Comparison of ENCODE assay signal across 1 cellular context in the genomic region with DNA sequence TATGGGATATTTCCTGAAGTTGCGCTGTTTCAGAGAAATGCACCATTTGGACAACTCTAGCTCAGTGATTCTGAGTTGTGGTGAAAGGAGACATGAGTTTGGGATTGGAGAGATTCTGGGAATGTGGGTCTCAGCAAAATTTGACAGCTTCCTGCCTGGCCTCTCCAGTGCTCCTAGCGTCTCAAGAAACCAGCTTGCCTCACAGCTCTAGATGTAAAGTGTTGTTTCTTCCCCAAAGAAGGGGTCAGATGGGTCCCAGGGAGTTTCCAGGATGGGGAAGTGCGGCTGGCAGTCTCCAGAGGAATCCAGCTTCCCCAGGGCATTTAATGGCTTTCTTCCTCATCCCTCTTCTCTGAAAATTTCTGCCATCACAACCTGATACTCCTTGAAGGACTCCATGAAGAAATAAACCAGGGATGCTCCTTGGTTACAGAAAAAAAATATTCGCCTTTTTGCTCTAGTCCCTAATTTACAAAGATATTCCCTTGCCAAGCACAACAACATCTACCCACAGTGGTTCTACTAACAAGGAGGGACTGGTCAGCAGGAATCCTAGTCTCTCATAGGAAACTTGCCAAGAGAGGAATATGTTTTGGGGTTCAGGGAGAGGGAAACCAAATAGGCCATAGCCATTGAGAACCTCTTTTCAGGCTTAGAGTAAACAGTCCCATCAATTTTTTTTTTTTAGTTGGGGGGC.
TF ChIP-seq lines count a peak whose summit lies in the region.

No MANE protein-coding gene starts in this region.

TF ChIP-seq in GM23338, 12 proteins besides CTCF, POLR2A, EP300 and RAD21 (continued from another document):
- TF ChIP-seq, protein P1, sequence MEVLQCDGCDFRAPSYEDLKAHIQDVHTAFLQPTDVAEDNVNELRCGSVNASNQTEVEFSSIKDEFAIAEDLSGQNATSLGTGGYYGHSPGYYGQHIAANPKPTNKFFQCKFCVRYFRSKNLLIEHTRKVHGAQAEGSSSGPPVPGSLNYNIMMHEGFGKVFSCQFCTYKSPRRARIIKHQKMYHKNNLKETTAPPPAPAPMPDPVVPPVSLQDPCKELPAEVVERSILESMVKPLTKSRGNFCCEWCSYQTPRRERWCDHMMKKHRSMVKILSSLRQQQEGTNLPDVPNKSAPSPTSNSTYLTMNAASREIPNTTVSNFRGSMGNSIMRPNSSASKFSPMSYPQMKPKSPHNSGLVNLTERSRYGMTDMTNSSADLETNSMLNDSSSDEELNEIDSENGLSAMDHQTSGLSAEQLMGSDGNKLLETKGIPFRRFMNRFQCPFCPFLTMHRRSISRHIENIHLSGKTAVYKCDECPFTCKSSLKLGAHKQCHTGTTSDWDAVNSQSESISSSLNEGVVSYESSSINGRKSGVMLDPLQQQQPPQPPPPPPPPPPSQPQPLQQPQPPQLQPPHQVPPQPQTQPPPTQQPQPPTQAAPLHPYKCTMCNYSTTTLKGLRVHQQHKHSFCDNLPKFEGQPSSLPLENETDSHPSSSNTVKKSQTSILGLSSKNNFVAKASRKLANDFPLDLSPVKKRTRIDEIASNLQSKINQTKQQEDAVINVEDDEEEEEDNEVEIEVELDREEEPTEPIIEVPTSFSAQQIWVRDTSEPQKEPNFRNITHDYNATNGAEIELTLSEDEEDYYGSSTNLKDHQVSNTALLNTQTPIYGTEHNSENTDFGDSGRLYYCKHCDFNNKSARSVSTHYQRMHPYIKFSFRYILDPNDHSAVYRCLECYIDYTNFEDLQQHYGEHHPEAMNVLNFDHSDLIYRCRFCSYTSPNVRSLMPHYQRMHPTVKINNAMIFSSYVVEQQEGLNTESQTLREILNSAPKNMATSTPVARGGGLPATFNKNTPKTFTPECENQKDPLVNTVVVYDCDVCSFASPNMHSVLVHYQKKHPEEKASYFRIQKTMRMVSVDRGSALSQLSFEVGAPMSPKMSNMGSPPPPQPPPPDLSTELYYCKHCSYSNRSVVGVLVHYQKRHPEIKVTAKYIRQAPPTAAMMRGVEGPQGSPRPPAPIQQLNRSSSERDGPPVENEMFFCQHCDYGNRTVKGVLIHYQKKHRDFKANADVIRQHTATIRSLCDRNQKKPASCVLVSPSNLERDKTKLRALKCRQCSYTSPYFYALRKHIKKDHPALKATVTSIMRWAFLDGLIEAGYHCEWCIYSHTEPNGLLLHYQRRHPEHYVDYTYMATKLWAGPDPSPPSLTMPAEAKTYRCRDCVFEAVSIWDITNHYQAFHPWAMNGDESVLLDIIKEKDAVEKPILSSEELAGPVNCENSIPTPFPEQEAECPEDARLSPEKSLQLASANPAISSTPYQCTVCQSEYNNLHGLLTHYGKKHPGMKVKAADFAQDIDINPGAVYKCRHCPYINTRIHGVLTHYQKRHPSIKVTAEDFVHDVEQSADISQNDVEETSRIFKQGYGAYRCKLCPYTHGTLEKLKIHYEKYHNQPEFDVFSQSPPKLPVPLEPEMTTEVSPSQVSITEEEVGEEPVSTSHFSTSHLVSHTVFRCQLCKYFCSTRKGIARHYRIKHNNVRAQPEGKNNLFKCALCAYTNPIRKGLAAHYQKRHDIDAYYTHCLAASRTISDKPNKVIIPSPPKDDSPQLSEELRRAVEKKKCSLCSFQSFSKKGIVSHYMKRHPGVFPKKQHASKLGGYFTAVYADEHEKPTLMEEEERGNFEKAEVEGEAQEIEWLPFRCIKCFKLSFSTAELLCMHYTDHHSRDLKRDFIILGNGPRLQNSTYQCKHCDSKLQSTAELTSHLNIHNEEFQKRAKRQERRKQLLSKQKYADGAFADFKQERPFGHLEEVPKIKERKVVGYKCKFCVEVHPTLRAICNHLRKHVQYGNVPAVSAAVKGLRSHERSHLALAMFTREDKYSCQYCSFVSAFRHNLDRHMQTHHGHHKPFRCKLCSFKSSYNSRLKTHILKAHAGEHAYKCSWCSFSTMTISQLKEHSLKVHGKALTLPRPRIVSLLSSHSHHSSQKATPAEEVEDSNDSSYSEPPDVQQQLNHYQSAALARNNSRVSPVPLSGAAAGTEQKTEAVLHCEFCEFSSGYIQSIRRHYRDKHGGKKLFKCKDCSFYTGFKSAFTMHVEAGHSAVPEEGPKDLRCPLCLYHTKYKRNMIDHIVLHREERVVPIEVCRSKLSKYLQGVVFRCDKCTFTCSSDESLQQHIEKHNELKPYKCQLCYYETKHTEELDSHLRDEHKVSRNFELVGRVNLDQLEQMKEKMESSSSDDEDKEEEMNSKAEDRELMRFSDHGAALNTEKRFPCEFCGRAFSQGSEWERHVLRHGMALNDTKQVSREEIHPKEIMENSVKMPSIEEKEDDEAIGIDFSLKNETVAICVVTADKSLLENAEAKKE (CRISPR knock-in tag; IDR thresholded peaks at IDR 0.05), result no peak
- TF ChIP-seq ETS1 (IDR thresholded peaks at IDR 0.05), result no peak
- no peak for TF ChIP-seq REST (IDR thresholded peaks at IDR 0.05; ENCODE audit: unreplicated experiment)
- TF ChIP-seq EZH2phosphoT487 (IDR thresholded peaks at IDR 0.05; ENCODE audit: unreplicated experiment), result no peak
- no peak for TF ChIP-seq POLR2AphosphoS5 (IDR thresholded peaks at IDR 0.05; ENCODE audit: low read depth)
